ENCODE assay signal across 9 cellular contexts in the genomic region with DNA sequence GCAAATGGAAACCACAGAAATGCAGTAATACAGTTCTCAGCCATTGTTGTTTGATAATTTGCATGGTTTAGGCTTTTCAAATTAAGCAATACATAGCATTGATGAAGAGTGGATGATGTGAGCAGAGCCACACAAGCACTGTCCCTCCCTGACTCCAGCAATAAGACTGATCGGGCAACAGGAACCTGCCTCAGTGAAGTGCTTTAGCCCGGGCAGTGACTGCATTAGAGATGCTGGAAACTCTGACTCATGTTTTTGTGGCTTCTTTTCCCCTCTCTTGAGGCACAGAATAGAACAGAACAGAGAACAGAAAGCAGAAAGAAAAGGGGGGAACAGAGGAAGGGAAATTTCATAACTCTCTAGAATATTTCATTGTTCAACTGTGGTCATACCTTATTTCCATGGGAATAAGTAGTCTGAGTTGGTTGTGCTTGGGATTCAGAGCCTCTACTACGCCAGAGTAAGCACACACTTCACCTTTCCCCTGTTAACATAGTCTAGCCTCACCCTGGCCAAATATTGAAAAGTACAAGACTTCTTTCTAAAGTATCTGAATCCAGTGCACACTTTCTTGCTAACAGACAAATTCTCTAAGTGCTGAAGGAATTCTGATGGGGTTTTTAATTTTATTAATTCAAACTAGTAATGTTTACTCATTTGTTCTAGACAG.
DNase-seq lines count a peak whose midpoint lies in the region; ATAC-seq and TF ChIP-seq lines count a peak whose summit lies in the region.
"Had no signal": no experiment of that assay in that cellular context is flagged by ENCODE, and none has a peak within 500 bp of the region (broad histone marks: within the 10 kb centered on the region; RNA-seq: fewer than 3 reads in every experiment).

No MANE protein-coding gene starts in this region.

- intact Hi-C loops in upper lobe of right lung (cut with DNase I): no loop called here

- DNase-seq in HL-60 (ENCODE audit: low read depth in 1 of 2, low spot score in 1 of 2): peak; percentile 66 to 92
- DNase-seq in activated naive CD8-positive, alpha-beta T cell treated with anti-CD3 and anti-CD28 coated beads for 36 hours: peak; percentile 17
- peak; percentile 34 for DNase-seq in kidney glomerular epithelial cell (lab: John Stamatoyannopoulos, UW)
- DNase-seq in upper lobe of right lung: no peak
- no peak for DNase-seq in naive thymus-derived CD8-positive, alpha-beta T cell
- no peak for DNase-seq in HuH-7.5 (ENCODE audit: low spot score)
- DNase-seq: naive B cell had no signal

- H3K4me3 ChIP-seq in HL-60 (replicated peaks; ENCODE audit: insufficient read depth, low read length) (no peak overlapping the region), upper lobe of right lung (no peak overlapping the region)

- no peak overlapping the region for H3K4me3 Mint-ChIP-seq in activated naive CD8-positive, alpha-beta T cell treated with anti-CD3 and anti-CD28 coated beads for 36 hours
- H3K4me3 Mint-ChIP-seq in naive thymus-derived CD8-positive, alpha-beta T cell: no peak overlapping the region
- H3K4me3 Mint-ChIP-seq: naive B cell had no signal

- H3K27ac ChIP-seq in HL-60 (replicated peaks): peak overlapping the region; percentile 37; the same call in 1 of the 2 replicates
- H3K27ac ChIP-seq in upper lobe of right lung: peak overlapping the region; percentile 45

- H3K4me1 Mint-ChIP-seq in activated naive CD8-positive, alpha-beta T cell treated with anti-CD3 and anti-CD28 coated beads for 36 hours: peaks cover 9% of the 10 kb centered on the region
- peaks cover 0 to 3% (median 0%) of the 10 kb centered on the region in 4 donors for H3K4me1 Mint-ChIP-seq in naive thymus-derived CD8-positive, alpha-beta T cell

- H3K36me3 Mint-ChIP-seq in activated naive CD8-positive, alpha-beta T cell treated with anti-CD3 and anti-CD28 coated beads for 36 hours: peaks cover 2% of the 10 kb centered on the region
- H3K36me3 Mint-ChIP-seq in naive thymus-derived CD8-positive, alpha-beta T cell: peaks cover 0 to 10% (median 0%) of the 10 kb centered on the region in 3 donors

- H3K36me3 ChIP-seq in upper lobe of right lung: no peaks in the 10 kb centered on the region

- H3K4me1 ChIP-seq in upper lobe of right lung: no peaks in the 10 kb centered on the region

- POLR2A ChIA-PET in naive thymus-derived CD8-positive, alpha-beta T cell (lab: Charles Lee): no interaction called here

- peak overlapping the region; percentile 40 for H3K27ac Mint-ChIP-seq in activated naive CD8-positive, alpha-beta T cell treated with anti-CD3 and anti-CD28 coated beads for 36 hours
- no peak overlapping the region for H3K27ac Mint-ChIP-seq in naive thymus-derived CD8-positive, alpha-beta T cell

- no peaks in the 10 kb centered on the region for H3K9me3 Mint-ChIP-seq in activated naive CD8-positive, alpha-beta T cell treated with anti-CD3 and anti-CD28 coated beads for 36 hours
- peaks cover 0 to 6% (median 0%) of the 10 kb centered on the region in 9 donors for H3K9me3 Mint-ChIP-seq in naive thymus-derived CD8-positive, alpha-beta T cell

- ATAC-seq in GM18502 (IDR thresholded peaks at IDR 0.05; ENCODE audit: poor library complexity, unreplicated experiment): peak; percentile 99
- ATAC-seq in GM21576 (IDR thresholded peaks at IDR 0.05; ENCODE audit: unreplicated experiment): peak; percentile 99
- ATAC-seq in upper lobe of right lung: peak; percentile 97
- ATAC-seq in naive thymus-derived CD8-positive, alpha-beta T cell: no peak

- H3K9me3 ChIP-seq in upper lobe of right lung: no peaks in the 10 kb centered on the region

- H3K27me3 ChIP-seq in HL-60 (ENCODE audit: insufficient read depth, poor library complexity, severe bottlenecking) (no peaks in the 10 kb centered on the region), upper lobe of right lung (no peaks in the 10 kb centered on the region)

- H3K27me3 Mint-ChIP-seq in activated naive CD8-positive, alpha-beta T cell treated with anti-CD3 and anti-CD28 coated beads for 36 hours: no peaks in the 10 kb centered on the region
- H3K27me3 Mint-ChIP-seq in naive thymus-derived CD8-positive, alpha-beta T cell: no peaks in the 10 kb centered on the region
- H3K27me3 Mint-ChIP-seq: naive B cell had no signal

- no peak for TF ChIP-seq CTCF in HL-60 (IDR thresholded peaks at IDR 0.05; ENCODE audit: insufficient read depth, low read length)
- no peak for TF ChIP-seq CTCF in upper lobe of right lung (IDR thresholded peaks at IDR 0.05)

Comparison
In these comparisons a context has a peak if more than half of its experiments do, and no peak if none do; other contexts are left out.
1. ATAC-seq: peak in GM18502 (single experiment), GM21576 (single experiment) and upper lobe of right lung (single experiment); none in naive thymus-derived CD8-positive, alpha-beta T cell (0 of 2).
2. DNase-seq: peak in HL-60 (2 of 2), activated naive CD8-positive, alpha-beta T cell treated with anti-CD3 and anti-CD28 coated beads for 36 hours (single experiment) and kidney glomerular epithelial cell (single experiment); none in upper lobe of right lung (single experiment), naive thymus-derived CD8-positive, alpha-beta T cell (0 of 10) and HuH-7.5 (single experiment).